In the genomic region with DNA sequence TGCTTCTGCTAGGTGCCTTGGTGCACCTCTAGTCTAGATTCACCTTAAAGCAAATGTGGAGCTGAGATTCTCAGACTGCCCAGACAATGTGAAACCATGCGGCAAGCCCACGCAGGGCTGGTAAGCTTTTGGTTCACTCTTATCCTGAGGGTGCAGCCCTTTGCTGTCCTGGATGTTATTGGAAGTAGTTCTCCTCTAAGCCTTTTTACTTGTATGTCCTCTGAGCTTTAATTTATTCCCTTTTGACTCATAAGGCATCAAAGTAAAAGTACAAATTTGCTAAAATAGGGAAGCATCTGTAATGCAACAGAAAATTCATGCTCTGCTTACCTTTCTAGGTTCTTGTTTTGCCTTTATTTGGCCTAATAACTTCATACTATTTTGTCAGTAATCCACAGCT, we compare ENCODE assay signal across 11 cellular contexts.
A peak's percentile ranks its signal among the peaks of the same experiment; 100 is the strongest.
DNase-seq lines count a peak whose midpoint lies in the region; ATAC-seq and TF ChIP-seq lines count a peak whose summit lies in the region.
"Had no signal": no experiment of that assay in that cellular context is flagged by ENCODE, and none has a peak within 500 bp of the region (broad histone marks: within the 10 kb centered on the region; RNA-seq: fewer than 3 reads in every experiment).

No MANE protein-coding gene starts in this region.

- no peak overlapping the region for H3K27ac ChIP-seq in neural progenitor cell
- H3K27ac ChIP-seq: psoas muscle had no signal

- H3K27ac Mint-ChIP-seq in neural progenitor cell (no peak overlapping the region), Caco-2 (ENCODE audit: unreplicated experiment) (no peak overlapping the region)
- H3K27ac Mint-ChIP-seq: activated T-helper 17 cell treated with anti-CD3 and anti-CD28 coated beads, Interleukin-2, amount 50 U/mL, for 72 hours had no signal

- no peaks in the 10 kb centered on the region for H3F3A ChIP-seq in neural progenitor cell (ENCODE audit: low read depth)

- CTCF ChIA-PET in Caco-2 (lab: Charles Lee), result interaction anchor here (1.1 kb wide), 1 partner anchor 20 kb away, joined by 4 read pairs; no protein-coding TSS in a partner anchor

- H3K27me3 ChIP-seq in neural progenitor cell (no peaks in the 10 kb centered on the region), Caco-2 (replicated peaks; ENCODE audit: control insufficient read depth, insufficient read depth, low read length) (no peaks in the 10 kb centered on the region)

- H3K9me3 Mint-ChIP-seq in neural progenitor cell (no peaks in the 10 kb centered on the region), Caco-2 (ENCODE audit: unreplicated experiment) (peaks cover 22% of the 10 kb centered on the region)

- H3K27me3 Mint-ChIP-seq in neural progenitor cell (ENCODE audit: insufficient read depth, low read depth) (no peaks in the 10 kb centered on the region), Caco-2 (ENCODE audit: insufficient read depth, unreplicated experiment) (no peaks in the 10 kb centered on the region)
- H3K27me3 Mint-ChIP-seq: activated T-helper 17 cell treated with anti-CD3 and anti-CD28 coated beads, Interleukin-2, amount 50 U/mL, for 72 hours had no signal

- H3K4me1 Mint-ChIP-seq in neural progenitor cell (peaks cover 6% of the 10 kb centered on the region), Caco-2 (ENCODE audit: low read depth, unreplicated experiment) (no peaks in the 10 kb centered on the region)
- H3K4me1 Mint-ChIP-seq: activated T-helper 17 cell treated with anti-CD3 and anti-CD28 coated beads, Interleukin-2, amount 50 U/mL, for 72 hours had no signal

- TF ChIP-seq CTCF in neural progenitor cell (IDR thresholded peaks at IDR 0.05) (no peak), Caco-2 (IDR thresholded peaks at IDR 0.05; ENCODE audit: insufficient read depth in 1 of 2, low read depth in 1 of 2, low read length in 1 of 2, severe bottlenecking in 1 of 2, unreplicated experiment in 1 of 2) (no peak)

- H3K9ac ChIP-seq in neural progenitor cell, result no peak overlapping the region

- peak overlapping the region; percentile 30 for H2AFZ ChIP-seq in neural progenitor cell (replicated peaks)

- DNase-seq in neural progenitor cell (ENCODE audit: low spot score) (peak; percentile 24), Caco-2 (no peak), HuH-7.5 (ENCODE audit: low spot score) (no peak), sciatic nerve (ENCODE audit: low spot score) (no peak), NCI-H1048 (lab: John Stamatoyannopoulos, UW) (no peak)
- DNase-seq: NCI-H524 treated with DMSO at 0.1 percent for 48 hours, psoas muscle had no signal

- H3K36me3 ChIP-seq in neural progenitor cell (no peaks in the 10 kb centered on the region), Caco-2 (ENCODE audit: control insufficient read depth, insufficient read depth, low read length) (no peaks in the 10 kb centered on the region)

- H3K9me3 ChIP-seq in neural progenitor cell (ENCODE audit: low read depth), result no peaks in the 10 kb centered on the region
- no peaks in the 10 kb centered on the region; the same call in 1 of the 2 replicates for H3K9me3 ChIP-seq in Caco-2
- H3K9me3 ChIP-seq: psoas muscle had no signal

- no peaks in the 10 kb centered on the region for H3K79me2 ChIP-seq in neural progenitor cell (ENCODE audit: low read depth)

- POLR2A ChIA-PET in Caco-2 (lab: Charles Lee), result no interaction called here

- H4K20me1 ChIP-seq in neural progenitor cell (ENCODE audit: low read depth), result no peaks in the 10 kb centered on the region

- H3K36me3 Mint-ChIP-seq in neural progenitor cell, result no peaks in the 10 kb centered on the region
- no peaks in the 10 kb centered on the region for H3K36me3 Mint-ChIP-seq in Caco-2 (ENCODE audit: insufficient read depth, unreplicated experiment)

- H3K4me2 ChIP-seq in neural progenitor cell, result no peak overlapping the region

- BruUV-seq in Caco-2 (replicated peaks; lab: Mats Ljungman, UMichigan), result no TSS peak

- intact Hi-C loops in Caco-2 (cut with micrococcal nuclease; ENCODE audit: unreplicated experiment) (no loop called here), sciatic nerve (cut with DNase I) (no loop called here)

- ATAC-seq in GM19043 (IDR thresholded peaks at IDR 0.05; ENCODE audit: low read depth, unreplicated experiment), result peak; percentile 84
- peak; percentile 96 for ATAC-seq in HG02588 (IDR thresholded peaks at IDR 0.05; ENCODE audit: unreplicated experiment)
- peak; percentile 74 for ATAC-seq in HG03460 (IDR thresholded peaks at IDR 0.05; ENCODE audit: unreplicated experiment)
- ATAC-seq in sciatic nerve, result no peak
- ATAC-seq: activated T-helper 17 cell treated with anti-CD3 and anti-CD28 coated beads, Interleukin-2, amount 50 U/mL, for 72 hours; psoas muscle had no signal

- no peaks in the 10 kb centered on the region for H3K4me1 ChIP-seq in neural progenitor cell
- H3K4me1 ChIP-seq in Caco-2, result no peaks in the 10 kb centered on the region
- H3K4me1 ChIP-seq: psoas muscle had no signal

- H3K4me3 Mint-ChIP-seq in neural progenitor cell, result no peak overlapping the region
- no peak overlapping the region for H3K4me3 Mint-ChIP-seq in Caco-2 (ENCODE audit: unreplicated experiment)
- H3K4me3 Mint-ChIP-seq: activated T-helper 17 cell treated with anti-CD3 and anti-CD28 coated beads, Interleukin-2, amount 50 U/mL, for 72 hours had no signal

- no peak overlapping the region for H3K4me3 ChIP-seq in neural progenitor cell
- no peak overlapping the region for H3K4me3 ChIP-seq in Caco-2 (ENCODE audit: low read depth, low read length)
- H3K4me3 ChIP-seq: psoas muscle had no signal
